17 cellular contexts compared by ENCODE assay signal in genomic region chr1:46407636-46408035, GRCh38. TPM values are rescaled to one million over a fixed set of nuclear protein-coding genes. Genes with fewer than 3 reads are reported as not detected.
"Had no signal": no experiment of that assay in that cellular context is flagged by ENCODE, and none has a peak within 500 bp of the region (broad histone marks: within the 10 kb centered on the region; RNA-seq: fewer than 3 reads in every experiment).

No MANE protein-coding gene starts in this region.

- H3K9me3 Mint-ChIP-seq: activated naive CD4-positive, alpha-beta T cell treated with anti-CD3 and anti-CD28 coated beads, Interleukin-2, amount 50 U/mL, for 72 hours; endodermal cell had no signal

- H3K36me3 ChIP-seq: sigmoid colon had no signal

- H3K9me3 ChIP-seq: body of pancreas, neutrophil, sigmoid colon, thyroid gland had no signal

- ATAC-seq: activated naive CD4-positive, alpha-beta T cell treated with anti-CD3 and anti-CD28 coated beads, Interleukin-2, amount 50 U/mL, for 72 hours; body of pancreas; foreskin keratinocyte had no signal

- H3K27ac Mint-ChIP-seq: activated naive CD4-positive, alpha-beta T cell treated with anti-CD3 and anti-CD28 coated beads, Interleukin-2, amount 50 U/mL, for 72 hours had no signal

- H3K4me1 ChIP-seq: foreskin keratinocyte had no signal

- H3K27me3 ChIP-seq: body of pancreas, foreskin keratinocyte, hepatocyte, neutrophil, sigmoid colon, thyroid gland had no signal

- H3K4me3 ChIP-seq: body of pancreas, hepatocyte, lung, sigmoid colon, thyroid gland had no signal

- H3K36me3 Mint-ChIP-seq: activated naive CD4-positive, alpha-beta T cell treated with anti-CD3 and anti-CD28 coated beads, Interleukin-2, amount 50 U/mL, for 72 hours had no signal

- DNase-seq: activated CD4-positive, alpha-beta T cell treated with anti-CD3 and anti-CD28 coated beads, Interleukin-2, amount 50 U/mL, for 4 hours; activated gamma-delta T cell treated with Interleukin-2 at 50 U/mL for 16 hours; amygdala; body of pancreas; caudate nucleus; foreskin keratinocyte; sigmoid colon; stimulated activated CD8-positive, alpha-beta memory T cell treated with anti-CD3 and anti-CD28 coated beads, Interleukin-4, amount 100 ng/mL, for 48 hours; stimulated activated naive CD4-positive, alpha-beta T cell treated with Interleukin-2 at 50 U/mL for 16 hours; thyroid gland had no signal

- H3K9ac ChIP-seq: parathyroid adenoma had no signal

RNA-seq across cellular contexts. Expression of gene FAAH, which starts 13.5 kb away (rescaled TPM):
- total RNA-seq: myocyte had no signal
